ENCODE assay signal across 8 cellular contexts in the genomic region with DNA sequence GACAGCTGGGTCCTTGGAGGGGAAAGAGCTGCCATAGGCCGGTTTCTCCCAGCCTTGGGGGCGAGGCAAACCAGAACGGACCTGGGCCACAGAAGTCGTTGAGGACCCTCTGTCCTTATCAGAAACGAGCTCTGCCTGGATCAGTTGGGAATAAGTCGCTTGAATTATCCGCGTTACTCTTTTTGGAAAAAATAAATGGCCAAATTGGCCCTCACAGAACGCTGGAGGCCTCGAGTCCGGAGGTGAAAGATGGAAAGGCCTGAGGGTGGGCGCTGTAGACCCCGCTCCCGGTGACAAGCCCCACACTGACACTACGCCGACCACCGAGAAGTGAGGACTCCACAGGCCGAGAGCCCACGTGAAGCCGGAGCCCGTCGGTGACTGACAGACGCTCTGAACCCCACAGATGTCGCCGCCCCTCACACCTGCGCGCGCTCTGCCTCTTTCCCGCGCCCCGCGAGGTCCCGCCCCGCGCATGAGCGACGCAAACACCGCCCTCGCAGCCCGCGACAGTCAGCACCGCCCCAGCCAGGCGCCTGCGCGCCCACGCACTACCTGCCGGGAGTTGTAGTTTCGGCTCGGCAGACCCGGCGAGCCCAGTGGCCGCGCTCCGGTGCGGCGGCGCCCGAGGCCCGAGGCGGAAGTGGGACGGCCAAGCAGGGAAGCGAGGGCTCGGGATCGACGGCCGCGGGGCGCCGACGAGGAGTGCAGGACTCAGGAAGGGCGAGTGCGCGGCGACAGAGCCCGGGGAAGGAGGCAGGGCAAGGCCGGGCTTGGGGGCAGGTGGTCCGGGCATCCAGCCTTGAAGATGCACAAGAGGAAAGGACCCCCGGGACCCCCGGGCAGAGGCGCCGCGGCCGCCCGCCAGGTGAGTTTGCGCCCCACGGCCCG. TPM values are rescaled to one million over a fixed set of nuclear protein-coding genes. Genes with fewer than 3 reads are reported as not detected.
DNase-seq lines count a peak whose midpoint lies in the region; ATAC-seq and TF ChIP-seq lines count a peak whose summit lies in the region.

TSS of gene BRME1 (minus strand) at position 484 of the 891 bp plus-strand sequence. CDS start 1,225 bp downstream, outside the sequence.
TSS of gene CC2D1A (plus strand) at position 568 of the 891 bp plus-strand sequence. CDS start at position 809, 241 bp downstream.

- peak within 1 kb of the TSS; percentile 8 to 44 for H3K9ac ChIP-seq in liver (ENCODE audit: low read depth in 1 of 2, low read length in 2 of 2)

- H3K27me3 ChIP-seq in liver (ENCODE audit: control insufficient read depth in 4 of 4, insufficient read depth in 4 of 4, low read length in 3 of 4) = no peaks in the 10 kb centered on the region

- peak; percentile 6 for TF ChIP-seq CTCF in liver (IDR thresholded peaks at IDR 0.05; ENCODE audit: low read depth, low read length, missing input control)

- peak within 1 kb of the TSS; percentile 40 to 68 for H3K27ac ChIP-seq in liver (ENCODE audit: low read depth in 1 of 2, low read length in 2 of 2)

- no peak for TF ChIP-seq RAD21 in liver (IDR thresholded peaks at IDR 0.05)

- no peaks in the 10 kb centered on the region for H3K9me3 ChIP-seq in liver (ENCODE audit: control insufficient read depth in 4 of 4, low read length in 3 of 4)

- H3K36me3 ChIP-seq in liver (ENCODE audit: control insufficient read depth in 4 of 4, insufficient read depth in 3 of 4, low read depth in 1 of 4, low read length in 3 of 4) = no peaks in the 10 kb centered on the region

- WGBS in liver = 8% methylated on average over 87 of the region's 87 CpGs

- intact Hi-C loops in dendritic cell treated with granulocyte-macrophage colony-stimulating factor and Interleukin-4, amounts not matched to agents 40 ng/mL and 50 ng/mL, for 4 days (cut with micrococcal nuclease) = no loop called here

- H3K4me3 ChIP-seq in liver (ENCODE audit: low read depth in 1 of 3, low read length in 3 of 3) = peak within 1 kb of the TSS; percentile 61 to 76 (median 63)

- no peaks in the 10 kb centered on the region for H3K27me3 Mint-ChIP-seq in dendritic cell treated with granulocyte-macrophage colony-stimulating factor and Interleukin-4, amounts not matched to agents 40 ng/mL and 50 ng/mL, for 4 days

- H3K9me3 Mint-ChIP-seq in dendritic cell treated with granulocyte-macrophage colony-stimulating factor and Interleukin-4, amounts not matched to agents 40 ng/mL and 50 ng/mL, for 4 days = no peaks in the 10 kb centered on the region

- peak within 1 kb of the TSS; percentile 91 for H3K4me3 Mint-ChIP-seq in dendritic cell treated with granulocyte-macrophage colony-stimulating factor and Interleukin-4, amounts not matched to agents 40 ng/mL and 50 ng/mL, for 4 days

- DNase-seq in Ammon's horn (ENCODE audit: low spot score) (peak; percentile 95), NCI-H526 treated with DMSO at 0.1 percent for 48 hours (lab: John Stamatoyannopoulos, UW) (peak; percentile 42)
- peak; percentile 94 for DNase-seq in activated CD4-positive, alpha-beta T cell treated with anti-CD3 and anti-CD28 coated beads, Interleukin-2, amount 50 U/mL, for 1 hour
- DNase-seq in stimulated activated CD4-positive, alpha-beta T cell treated with anti-CD3 and anti-CD28 coated beads, Interleukin-4, amount 100 ng/mL, for 1 hour = peak; percentile 97

- peak; percentile 63 for TF ChIP-seq POLR2A in GM19193 (IDR thresholded peaks at IDR 0.05; ENCODE audit: extremely low read depth, insufficient read depth, insufficient read length)

- ATAC-seq in HG03439 (IDR thresholded peaks at IDR 0.05; ENCODE audit: unreplicated experiment) = peak; percentile 77

- peaks cover 6 to 31% (median 25%) of the 10 kb centered on the region in 4 donors for H3K4me1 ChIP-seq in liver (ENCODE audit: control insufficient read depth in 4 of 4, insufficient read depth in 4 of 4, low read length in 3 of 4)

- H3K4me1 Mint-ChIP-seq in dendritic cell treated with granulocyte-macrophage colony-stimulating factor and Interleukin-4, amounts not matched to agents 40 ng/mL and 50 ng/mL, for 4 days (ENCODE audit: low read depth) = peaks cover 31% of the 10 kb centered on the region

- peaks cover 23% of the 10 kb centered on the region for H3K36me3 Mint-ChIP-seq in dendritic cell treated with granulocyte-macrophage colony-stimulating factor and Interleukin-4, amounts not matched to agents 40 ng/mL and 50 ng/mL, for 4 days (ENCODE audit: low read depth)

- peak within 1 kb of the TSS; percentile 85 for H3K27ac Mint-ChIP-seq in dendritic cell treated with granulocyte-macrophage colony-stimulating factor and Interleukin-4, amounts not matched to agents 40 ng/mL and 50 ng/mL, for 4 days

TF ChIP-seq in liver, 16 proteins besides CTCF, POLR2A, EP300 and RAD21:
- TF ChIP-seq ATF3 (IDR thresholded peaks at IDR 0.05) = no peak
- peak in 1 of 2 donors; percentile 78 for TF ChIP-seq EGR1 (IDR thresholded peaks at IDR 0.05; ENCODE audit: low read depth in 2 of 2)
- no peak for TF ChIP-seq HNF4G (IDR thresholded peaks at IDR 0.05)
TF ChIP-seq in liver: peak in this region for 1.

RNA-seq across cellular contexts. Expression of gene BRME1, which starts in this region (rescaled TPM):
- total RNA-seq in liver = 1 to 10 TPM in 1 of 2 donors, under 1 TPM in 1; 0.42 to 5.3 TPM
- polyA plus RNA-seq in liver = under 1 TPM; 0.46 to 0.51 TPM

RNA-seq across cellular contexts. Expression of gene CC2D1A, which starts in this region (rescaled TPM):
- total RNA-seq in liver = 10 to 100 TPM in 1 of 2 donors, 1 to 10 TPM in 1; 7.4 to 12.0 TPM
- 10 to 100 TPM in 1 of 2 donors, 1 to 10 TPM in 1; 8.4 to 11.5 TPM for polyA plus RNA-seq in liver

Comparison
In these comparisons a context has a peak if more than half of its experiments do, and no peak if none do; other contexts are left out.
1. Peak in every context shown above with its lines: DNase-seq, ATAC-seq, H3K4me3 ChIP-seq and H3K27ac ChIP-seq.
2. DNase-seq: peak in every context shown above with its lines; median percentile 97 in stimulated activated CD4-positive, alpha-beta T cell treated with anti-CD3 and anti-CD28 coated beads, Interleukin-4, amount 100 ng/mL, for 1 hour; 95 in Ammon's horn; 94 in activated CD4-positive, alpha-beta T cell treated with anti-CD3 and anti-CD28 coated beads, Interleukin-2, amount 50 U/mL, for 1 hour; 42 in NCI-H526 treated with DMSO at 0.1 percent for 48 hours.